ENCODE assay signal across 8 cellular contexts in genomic region chr10:1138529-1138928, GRCh38.
"Had no signal": no experiment of that assay in that cellular context is flagged by ENCODE, and none has a peak within 500 bp of the region (broad histone marks: within the 10 kb centered on the region; RNA-seq: fewer than 3 reads in every experiment).

No MANE protein-coding gene starts in this region.

- ATAC-seq: GM12878 had no signal

- FAIRE-seq: G401.6, GM12878, GM12891, GM12892, GM18507, GM19239 had no signal

- H3K4me3 ChIP-seq: GM12878 had no signal

- DNase-seq: GDM1, GF-D8 had no signal
